In the genomic region with DNA sequence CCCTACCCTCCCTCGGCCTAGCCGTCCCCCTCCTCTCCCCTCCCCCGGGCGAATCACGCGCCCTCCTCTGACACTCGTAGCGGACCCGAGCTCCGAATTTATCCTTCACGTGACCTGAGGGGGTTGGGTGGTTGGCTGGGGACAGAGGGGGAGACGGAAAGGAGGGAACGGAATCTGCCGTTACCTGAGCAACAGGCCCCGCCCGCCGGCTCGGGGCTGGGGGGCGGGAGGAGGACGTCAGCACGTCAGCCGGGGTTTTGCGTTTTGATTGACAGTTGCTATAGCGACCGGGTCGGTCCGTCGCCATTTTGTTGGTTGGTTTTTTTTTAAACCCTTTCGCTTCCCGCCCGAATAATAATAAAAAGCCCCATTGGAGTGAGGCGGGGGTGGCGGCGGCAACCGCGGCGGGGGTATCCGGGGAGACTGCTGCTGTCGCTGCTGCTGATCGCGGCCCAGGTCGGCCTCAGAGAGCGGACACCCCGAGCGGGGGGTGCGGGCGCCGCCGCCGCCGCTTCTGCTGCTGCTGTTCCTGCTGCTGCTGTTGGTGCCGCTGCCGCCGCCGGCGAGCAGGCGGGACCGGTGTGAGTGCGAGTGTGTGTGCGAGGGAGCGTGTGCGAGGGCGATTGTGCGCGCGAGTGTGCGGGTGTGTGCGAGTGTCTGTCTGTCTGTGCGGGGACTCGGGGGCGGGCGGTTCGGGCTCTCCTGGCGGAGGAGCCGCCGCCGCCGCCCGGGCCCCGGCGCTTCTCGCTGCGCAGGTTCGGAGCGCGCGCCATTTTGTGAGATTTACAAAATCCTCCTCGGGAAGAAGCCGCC, we compare ENCODE assay signal across 8 cellular contexts. TPM values are rescaled to one million over a fixed set of nuclear protein-coding genes. Genes with fewer than 3 reads are reported as not detected.
DNase-seq lines count a peak whose midpoint lies in the region; ATAC-seq and TF ChIP-seq lines count a peak whose summit lies in the region.

A gene (plus strand): TSS at position 286 of the 813 bp plus-strand sequence. CDS start 53,602 bp downstream, outside the sequence.

- H3K9ac ChIP-seq in mucosa of rectum (ENCODE audit: low read depth in 1 of 2, low read length in 2 of 2), result peak within 1 kb of the TSS; percentile 98

- H3K27me3 ChIP-seq in mucosa of rectum (ENCODE audit: control insufficient read depth in 2 of 2, insufficient read depth in 2 of 2, low read length in 2 of 2), result no peaks in the 10 kb centered on the region

- peaks cover 44% of the 10 kb centered on the region for H3K4me1 Mint-ChIP-seq in activated T-cell treated with anti-CD3 and anti-CD28 coated beads, Interleukin-2, amount 50 U/mL, for 24 hours (ENCODE audit: low read depth)

- DNase-seq in DMS153 treated with DMSO at 0.1 percent for 48 hours (lab: John Stamatoyannopoulos, UW; ENCODE audit: unreplicated experiment) (peak; percentile 93), KBM-7 (peak; percentile 99), erythroblast (lab: John Stamatoyannopoulos, UW) (peak; percentile 99 to 100)
- peak; percentile 97 for DNase-seq in activated T-cell treated with anti-CD3 and anti-CD28 coated beads, Interleukin-2, amount 50 U/mL, for 24 hours
- DNase-seq in stimulated activated CD8-positive, alpha-beta memory T cell treated with anti-CD3 and anti-CD28 coated beads, Interleukin-4, amount 100 ng/mL, for 48 hours, result peak; percentile 98

- H3K27ac ChIP-seq in mucosa of rectum (ENCODE audit: low read depth in 2 of 2, low read length in 2 of 2), result peak within 1 kb of the TSS; percentile 98 to 100

- H3K9me3 Mint-ChIP-seq in activated T-cell treated with anti-CD3 and anti-CD28 coated beads, Interleukin-2, amount 50 U/mL, for 24 hours, result no peaks in the 10 kb centered on the region

- H3K36me3 ChIP-seq in mucosa of rectum (ENCODE audit: control insufficient read depth in 2 of 2, insufficient read depth in 2 of 2, low read length in 2 of 2), result no peaks in the 10 kb centered on the region

- ATAC-seq in GM21717 (IDR thresholded peaks at IDR 0.05; ENCODE audit: unreplicated experiment), result peak; percentile 51

- TF ChIP-seq POLR2A in erythroblast (IDR thresholded peaks at IDR 0.05; ENCODE audit: low read length), result peak; percentile 52

- H3K4me3 Mint-ChIP-seq in activated T-cell treated with anti-CD3 and anti-CD28 coated beads, Interleukin-2, amount 50 U/mL, for 24 hours, result peak within 1 kb of the TSS; percentile 99

- peak within 1 kb of the TSS; percentile 94 to 98 for H3K4me3 ChIP-seq in mucosa of rectum (ENCODE audit: low read length in 2 of 2)

- in situ Hi-C loops in KBM-7 (cut with MboI; ENCODE audit: low pct_unique_long_range_greater_than_20kb, low sequenced_read_pairs), result no loop called here

- H3K9me3 ChIP-seq in mucosa of rectum (ENCODE audit: control insufficient read depth in 2 of 2, low read length in 2 of 2), result no peaks in the 10 kb centered on the region

- no peaks in the 10 kb centered on the region for H3K27me3 Mint-ChIP-seq in activated T-cell treated with anti-CD3 and anti-CD28 coated beads, Interleukin-2, amount 50 U/mL, for 24 hours

- H3K36me3 Mint-ChIP-seq in activated T-cell treated with anti-CD3 and anti-CD28 coated beads, Interleukin-2, amount 50 U/mL, for 24 hours (ENCODE audit: low read depth), result peaks cover 19% of the 10 kb centered on the region

- H3K4me1 ChIP-seq in mucosa of rectum (ENCODE audit: control insufficient read depth in 2 of 2, insufficient read depth in 2 of 2, low read length in 2 of 2), result peaks cover 18 to 25% of the 10 kb centered on the region in 2 donors

- H3K27ac Mint-ChIP-seq in activated T-cell treated with anti-CD3 and anti-CD28 coated beads, Interleukin-2, amount 50 U/mL, for 24 hours, result peak within 1 kb of the TSS; percentile 100

TF ChIP-seq in PFSK-1, 5 proteins besides CTCF, POLR2A, EP300 and RAD21:
- TF ChIP-seq TAF1 (IDR thresholded peaks at IDR 0.05; ENCODE audit: borderline replicate concordance, insufficient read depth, low read length) (no peak), POLR2AphosphoS5 (IDR thresholded peaks at IDR 0.05; ENCODE audit: low read depth, low read length) (peak; percentile 17; the same call in 1 of the 2 replicates), FOXP2 (optimal IDR thresholded peaks at IDR 0.05; ENCODE audit: borderline replicate concordance, extremely low read depth, extremely low read length, insufficient read depth) (peak; percentile 42), SIN3A (IDR thresholded peaks at IDR 0.05; ENCODE audit: borderline replicate concordance, insufficient read depth, low read length) (peak; percentile 25; the same call in 1 of the 2 replicates)
- TF ChIP-seq, protein P1, sequence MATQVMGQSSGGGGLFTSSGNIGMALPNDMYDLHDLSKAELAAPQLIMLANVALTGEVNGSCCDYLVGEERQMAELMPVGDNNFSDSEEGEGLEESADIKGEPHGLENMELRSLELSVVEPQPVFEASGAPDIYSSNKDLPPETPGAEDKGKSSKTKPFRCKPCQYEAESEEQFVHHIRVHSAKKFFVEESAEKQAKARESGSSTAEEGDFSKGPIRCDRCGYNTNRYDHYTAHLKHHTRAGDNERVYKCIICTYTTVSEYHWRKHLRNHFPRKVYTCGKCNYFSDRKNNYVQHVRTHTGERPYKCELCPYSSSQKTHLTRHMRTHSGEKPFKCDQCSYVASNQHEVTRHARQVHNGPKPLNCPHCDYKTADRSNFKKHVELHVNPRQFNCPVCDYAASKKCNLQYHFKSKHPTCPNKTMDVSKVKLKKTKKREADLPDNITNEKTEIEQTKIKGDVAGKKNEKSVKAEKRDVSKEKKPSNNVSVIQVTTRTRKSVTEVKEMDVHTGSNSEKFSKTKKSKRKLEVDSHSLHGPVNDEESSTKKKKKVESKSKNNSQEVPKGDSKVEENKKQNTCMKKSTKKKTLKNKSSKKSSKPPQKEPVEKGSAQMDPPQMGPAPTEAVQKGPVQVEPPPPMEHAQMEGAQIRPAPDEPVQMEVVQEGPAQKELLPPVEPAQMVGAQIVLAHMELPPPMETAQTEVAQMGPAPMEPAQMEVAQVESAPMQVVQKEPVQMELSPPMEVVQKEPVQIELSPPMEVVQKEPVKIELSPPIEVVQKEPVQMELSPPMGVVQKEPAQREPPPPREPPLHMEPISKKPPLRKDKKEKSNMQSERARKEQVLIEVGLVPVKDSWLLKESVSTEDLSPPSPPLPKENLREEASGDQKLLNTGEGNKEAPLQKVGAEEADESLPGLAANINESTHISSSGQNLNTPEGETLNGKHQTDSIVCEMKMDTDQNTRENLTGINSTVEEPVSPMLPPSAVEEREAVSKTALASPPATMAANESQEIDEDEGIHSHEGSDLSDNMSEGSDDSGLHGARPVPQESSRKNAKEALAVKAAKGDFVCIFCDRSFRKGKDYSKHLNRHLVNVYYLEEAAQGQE (IDR thresholded peaks at IDR 0.05; ENCODE audit: insufficient read depth in 1 of 2, low read depth in 2 of 2, low read length in 2 of 2), result 0 out of 4 replicates have a peak, but pooled peaks of 1 of the 2 experiments have one; percentile 19

RNA-seq across cellular contexts. Expression of the gene that starts here (rescaled TPM):
- 13.4 TPM for polyA plus RNA-seq in PFSK-1 (2012; ENCODE audit: insufficient read length, low read depth)

Comparison
In these comparisons a context has a peak if more than half of its experiments do, and no peak if none do; other contexts are left out.
1. Peak in every context shown above with its lines: DNase-seq, ATAC-seq, H3K4me3 ChIP-seq and H3K27ac ChIP-seq.